ENCODE assay signal across 1 cellular context in genomic region chr5:139342423-139342723, GRCh38.
TF ChIP-seq lines count a peak whose summit lies in the region.

No MANE protein-coding gene starts in this region.

TF ChIP-seq in HepG2, 621 proteins besides CTCF, POLR2A, EP300 and RAD21:
- TF ChIP-seq MAX (IDR thresholded peaks at IDR 0.05) (peak; percentile 58; the same call in 1 of the 2 replicates), GMEB2 (CRISPR knock-in tag; IDR thresholded peaks at IDR 0.05; ENCODE audit: low read depth) (0 out of 2 replicates have a peak, but pooled peaks have one; percentile 26), ASH2L (IDR thresholded peaks at IDR 0.05; ENCODE audit: insufficient read length, low read depth, low read length) (no peak), HINFP (CRISPR knock-in tag; IDR thresholded peaks at IDR 0.05; ENCODE audit: low read depth) (0 out of 2 replicates have a peak, but pooled peaks have one; percentile 2), ZBTB44 (CRISPR knock-in tag; IDR thresholded peaks at IDR 0.05) (no peak), NONO (IDR thresholded peaks at IDR 0.05) (no peak), NONO (CRISPR knock-in tag; conservative IDR thresholded peaks at IDR 0.05) (no peak), ZNF484 (CRISPR knock-in tag; IDR thresholded peaks at IDR 0.05; ENCODE audit: borderline replicate concordance, low read depth) (no peak), MTERF4 (CRISPR knock-in tag; IDR thresholded peaks at IDR 0.05) (0 out of 2 replicates have a peak, but pooled peaks have one; percentile 37), NAIF1 (CRISPR knock-in tag; IDR thresholded peaks at IDR 0.05; ENCODE audit: borderline replicate concordance) (peak; percentile 22; the same call in 1 of the 2 replicates), ZSCAN30 (CRISPR knock-in tag; IDR thresholded peaks at IDR 0.05) (no peak)
